In the genomic region with DNA sequence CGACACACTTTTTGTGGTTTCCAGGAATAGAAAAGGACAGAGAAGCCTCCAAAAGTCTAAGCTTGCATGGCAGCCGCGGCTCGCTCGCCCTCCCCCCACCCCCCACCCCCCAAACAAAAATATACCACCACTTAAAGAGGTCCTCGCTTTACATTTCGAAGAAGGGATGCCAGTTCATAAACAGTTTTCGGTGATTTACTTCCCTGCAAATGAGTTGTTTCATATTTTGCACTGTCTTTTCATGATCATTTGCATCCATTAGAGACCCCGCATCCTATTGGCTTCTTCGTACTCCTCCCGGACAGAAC, we compare ENCODE assay signal across 18 cellular contexts. TPM values are rescaled to one million over a fixed set of nuclear protein-coding genes. Genes with fewer than 3 reads are reported as not detected.
DNase-seq lines count a peak whose midpoint lies in the region; ATAC-seq and TF ChIP-seq lines count a peak whose summit lies in the region.
"Had no signal": no experiment of that assay in that cellular context is flagged by ENCODE, and none has a peak within 500 bp of the region (broad histone marks: within the 10 kb centered on the region; RNA-seq: fewer than 3 reads in every experiment).

No MANE protein-coding gene starts in this region.

- BruUV-seq in Calu3 (replicated peaks; lab: Mats Ljungman, UMichigan) = no TSS peak

- H3K27me3 ChIP-seq in mucosa of rectum (ENCODE audit: control insufficient read depth in 2 of 2, insufficient read depth in 2 of 2, low read length in 2 of 2) (peaks cover 31 to 46% of the 10 kb centered on the region in 2 donors), thyroid gland (peaks cover 95% of the 10 kb centered on the region)

- H3K27ac ChIP-seq in 22Rv1 = peak overlapping the region; percentile 96
- H3K27ac ChIP-seq in mucosa of rectum (ENCODE audit: low read depth in 2 of 2, low read length in 2 of 2) = no peak overlapping the region
- no peak overlapping the region for H3K27ac ChIP-seq in thyroid gland
- H3K27ac ChIP-seq: prostate gland, SJCRH30, VCaP had no signal

- TF ChIP-seq POLR2A in thyroid gland (IDR thresholded peaks at IDR 0.05) = no peak

- POLR2A ChIA-PET in GM10248 (lab: Yijun Ruan, JAX) = no interaction called here

- CTCF ChIA-PET in Calu3 (lab: Charles Lee) (interaction anchor here (0.6 to 2.9 kb wide), 9 partner anchors 18 to 480 kb away, joined by 3 to 10 read pairs (median 4); no protein-coding TSS in a partner anchor), GM10248 (lab: Yijun Ruan, JAX) (interaction anchor here (0.8 to 4.6 kb wide), 11 partner anchors 11 to 645 kb away, joined by 3 to 31 read pairs (median 4); a partner anchor contains a TSS)

- peak overlapping the region; percentile 74 for H3K27ac Mint-ChIP-seq in Calu3 (ENCODE audit: unreplicated experiment)
- H3K27ac Mint-ChIP-seq in activated naive CD8-positive, alpha-beta T cell = no peak overlapping the region
- H3K27ac Mint-ChIP-seq: CD14-positive monocyte; dendritic cell treated with granulocyte-macrophage colony-stimulating factor and Interleukin-4, amounts not matched to agents 40 ng/mL and 50 ng/mL, for 4 days had no signal

- ATAC-seq in HG03521 (IDR thresholded peaks at IDR 0.05; ENCODE audit: unreplicated experiment) = no peak

- TF ChIP-seq CTCF in 22Rv1 (IDR thresholded peaks at IDR 0.05) = no peak
- no peak for TF ChIP-seq CTCF in Calu3 (IDR thresholded peaks at IDR 0.05; ENCODE audit: unreplicated experiment)
- TF ChIP-seq CTCF in GM10248 (IDR thresholded peaks at IDR 0.05; ENCODE audit: control extremely low read depth, extremely low read depth, low read depth, missing control alignments) = no peak
- no peak for TF ChIP-seq CTCF in thyroid gland (IDR thresholded peaks at IDR 0.05)

- peaks cover 100% of the 10 kb centered on the region for H3K36me3 Mint-ChIP-seq in Calu3 (ENCODE audit: insufficient read depth, unreplicated experiment)
- H3K36me3 Mint-ChIP-seq in activated naive CD8-positive, alpha-beta T cell = no peaks in the 10 kb centered on the region

- H3K27me3 Mint-ChIP-seq in Calu3 (ENCODE audit: unreplicated experiment) = peaks cover 53% of the 10 kb centered on the region
- H3K27me3 Mint-ChIP-seq in activated naive CD8-positive, alpha-beta T cell = peaks cover 49% of the 10 kb centered on the region

- no peaks in the 10 kb centered on the region for H3K36me3 ChIP-seq in mucosa of rectum (ENCODE audit: control insufficient read depth in 2 of 2, insufficient read depth in 2 of 2, low read length in 2 of 2)
- no peaks in the 10 kb centered on the region for H3K36me3 ChIP-seq in thyroid gland
- H3K36me3 ChIP-seq: prostate gland, SJCRH30 had no signal

- H3K9ac ChIP-seq in mucosa of rectum (ENCODE audit: low read depth in 1 of 2, low read length in 2 of 2) = peak overlapping the region in 1 of 2 donors; percentile 19

- intact Hi-C loops in Calu3 (cut with micrococcal nuclease; ENCODE audit: unreplicated experiment) = loop anchor here (5.0 kb wide), 1 partner anchor 308 kb away; no protein-coding TSS in a partner anchor
- intact Hi-C loops in thyroid gland (cut with DNase I) = loop anchor here (10.0 kb wide), 1 partner anchor 280 kb away; no protein-coding TSS in a partner anchor

- DNase-seq in Calu3 = no peak
- DNase-seq in GM10248 (ENCODE audit: extremely low spot score) = no peak
- no peak for DNase-seq in thyroid gland
- no peak for DNase-seq in islet precursor cell
- DNase-seq: activated CD8-positive, alpha-beta memory T cell treated with anti-CD3 and anti-CD28 coated beads, Interleukin-2, amount 50 U/mL, for 48 hours; anterior cingulate cortex; GOT3; NCI-H2081 treated with DMSO at 0.1 percent for 48 hours; NK-92 treated with Interleukin-12 subunit alpha and Interleukin-12 subunit beta, amount 100 ng/mL, for 24 hours; SJCRH30 had no signal

- H3K4me3 Mint-ChIP-seq in Calu3 (ENCODE audit: low read depth, unreplicated experiment) = peak overlapping the region; percentile 88
- peak overlapping the region; percentile 30 for H3K4me3 Mint-ChIP-seq in activated naive CD8-positive, alpha-beta T cell
- H3K4me3 Mint-ChIP-seq: dendritic cell treated with granulocyte-macrophage colony-stimulating factor and Interleukin-4, amounts not matched to agents 40 ng/mL and 50 ng/mL, for 4 days had no signal

- H3K4me1 ChIP-seq in mucosa of rectum (ENCODE audit: control insufficient read depth in 2 of 2, insufficient read depth in 2 of 2, low read length in 2 of 2) = peaks cover 31 to 33% of the 10 kb centered on the region in 2 donors
- peaks cover 13 to 41% of the 10 kb centered on the region in 2 donors for H3K4me1 ChIP-seq in thyroid gland
- H3K4me1 ChIP-seq: SJCRH30 had no signal

- H3K9me3 Mint-ChIP-seq in Calu3 (ENCODE audit: low read depth, unreplicated experiment) = no peaks in the 10 kb centered on the region
- no peaks in the 10 kb centered on the region for H3K9me3 Mint-ChIP-seq in activated naive CD8-positive, alpha-beta T cell (ENCODE audit: low read depth)
- H3K9me3 Mint-ChIP-seq: dendritic cell treated with granulocyte-macrophage colony-stimulating factor and Interleukin-4, amounts not matched to agents 40 ng/mL and 50 ng/mL, for 4 days had no signal

- H3K4me1 Mint-ChIP-seq in Calu3 (ENCODE audit: low read depth, unreplicated experiment) = peaks cover 40% of the 10 kb centered on the region
- H3K4me1 Mint-ChIP-seq in activated naive CD8-positive, alpha-beta T cell (ENCODE audit: low read depth) = peaks cover 55% of the 10 kb centered on the region

- H3K9me3 ChIP-seq in mucosa of rectum (ENCODE audit: control insufficient read depth in 2 of 2, low read length in 2 of 2) (no peaks in the 10 kb centered on the region), thyroid gland (no peaks in the 10 kb centered on the region)
- H3K9me3 ChIP-seq: prostate gland, SJCRH30 had no signal

- H3K4me3 ChIP-seq in mucosa of rectum (ENCODE audit: low read length in 2 of 2) (peak overlapping the region; percentile 32 to 62), thyroid gland (replicated peaks in 1 of 3) (no peak overlapping the region)
- H3K4me3 ChIP-seq: prostate gland, SJCRH30 had no signal

- WGBS in thyroid gland, 2 donors = 5% methylated on average over 11 of the region's 11 CpGs

RNA-seq across cellular contexts. Expression of a gene that starts 0.2 kb away (rescaled TPM):
- total RNA-seq in Calu3 (2022) (28.2 and 30.9 TPM in 2 replicates), thyroid gland (1 to 10 TPM in 1 of 4 donors, not detected in 3; 1.4 TPM)

RNA-seq across cellular contexts. Expression of a gene that starts 4.0 kb away (rescaled TPM):
- total RNA-seq in Calu3 (2022) = 30.2 and 31.3 TPM in 2 replicates
- 1 to 10 TPM in 3 of 4 donors, not detected in 1; 1.0 to 2.8 (median 1.3) TPM for total RNA-seq in thyroid gland

RNA-seq across cellular contexts. Expression of a gene that starts 10.1 kb away (rescaled TPM):
- total RNA-seq in Calu3 (2022) (140 and 144 TPM in 2 replicates), thyroid gland (1 to 10 TPM in 2 of 4 donors, under 1 TPM in 2; 0.54 to 4.2 (median 1.3) TPM)

RNA-seq across cellular contexts. Expression of a gene that starts 11.3 kb away (rescaled TPM):
- total RNA-seq in Calu3 (2022) (26.0 and 27.8 TPM in 2 replicates), thyroid gland (not detected)

RNA-seq across cellular contexts. Expression of a gene that starts 21.3 kb away (rescaled TPM):
- 47.2 and 48.5 TPM in 2 replicates for total RNA-seq in Calu3 (2022)
- total RNA-seq in thyroid gland = 1 to 10 TPM in 1 of 4 donors, under 1 TPM in 2, not detected in 1; 0.11 to 1.6 (median 0.49) TPM

Comparison
In these comparisons a context has a peak if more than half of its experiments do, and no peak if none do; other contexts are left out.
1. H3K4me3 ChIP-seq: peak in mucosa of rectum (2 of 2); none in thyroid gland (0 of 3).
2. RNA of a gene that starts 0.2 kb away (total RNA-seq): 28.2 to 30.9 TPM in Calu3; 1.4 TPM in thyroid gland; every median in the first group is over 10 times any median in the second.
3. RNA of a gene that starts 10.1 kb away (total RNA-seq): 140 to 144 TPM in Calu3; 0.54 to 4.2 TPM in thyroid gland; every median in the first group is over 10 times any median in the second.